ENCODE assay signal across 1 cellular context in genomic region chr6:160163425-160163824, GRCh38.
TF ChIP-seq lines count a peak whose summit lies in the region.

No MANE protein-coding gene starts in this region.

TF ChIP-seq in HepG2, 621 proteins besides CTCF, POLR2A, EP300 and RAD21 (continued from another document):
- TF ChIP-seq MIER3 (CRISPR knock-in tag; IDR thresholded peaks at IDR 0.05; ENCODE audit: borderline replicate concordance) (no peak), THRA (CRISPR knock-in tag; IDR thresholded peaks at IDR 0.05; ENCODE audit: borderline replicate concordance) (peak; percentile 79; the same call in 1 of the 2 replicates), JDP2 (CRISPR knock-in tag; IDR thresholded peaks at IDR 0.05; ENCODE audit: borderline replicate concordance) (no peak), GFI1 (CRISPR knock-in tag; IDR thresholded peaks at IDR 0.05; ENCODE audit: borderline replicate concordance) (peak; percentile 68), IKZF4 (CRISPR knock-in tag; IDR thresholded peaks at IDR 0.05; ENCODE audit: borderline replicate concordance, low read depth, not compliant biosample characterization) (no peak), RARA (CRISPR knock-in tag; IDR thresholded peaks at IDR 0.05) (peak; percentile 84), ZNF512 (CRISPR knock-in tag; IDR thresholded peaks at IDR 0.05) (no peak)
